8 cellular contexts compared by ENCODE assay signal in genomic region chr20:34705008-34705382, GRCh38. TPM values are rescaled to one million over a fixed set of nuclear protein-coding genes. Genes with fewer than 3 reads are reported as not detected.
DNase-seq lines count a peak whose midpoint lies in the region; ATAC-seq, FAIRE-seq and TF ChIP-seq lines count a peak whose summit lies in the region.

No MANE protein-coding gene starts in this region.

- in situ Hi-C loops in K562 (cut with MboI), result loop anchor here (10.0 kb wide), 2 partner anchors 170 to 390 kb away; no protein-coding TSS in a partner anchor

- H3K27me3 ChIP-seq in HUES48 (ENCODE audit: control insufficient read depth, insufficient read depth, low read length), result peaks cover 16% of the 10 kb centered on the region
- no peaks in the 10 kb centered on the region for H3K27me3 ChIP-seq in K562 (ENCODE audit: control insufficient read depth in 2 of 2, insufficient read depth in 2 of 2, low read length in 2 of 2)

- peak overlapping the region; percentile 94 for H3K4me3 ChIP-seq in HUES48 (ENCODE audit: low read depth, low read length)
- peak overlapping the region; percentile 92 for H3K4me3 ChIP-seq in K562
- peak overlapping the region; percentile 69 for H3K4me3 ChIP-seq in mesodermal cell (ENCODE audit: extremely low read depth, insufficient read depth, low read length, poor library complexity, severe bottlenecking)

- POLR2A ChIA-PET in K562 (lab: Yijun Ruan, JAX), result interaction anchor here (0.7 to 2.0 kb wide), 2 partner anchors 166 to 234 kb away, joined by 3 to 7 read pairs; no protein-coding TSS in a partner anchor

- WGBS in K562 (ENCODE audit: insufficient coverage, low coverage, missing lambda C conversion rate), result 26% methylated on average over 5 of the region's 5 CpGs
- 66 to 80% methylated on average over 3 to 4 of the region's 5 CpGs for WGBS in mesodermal cell (ENCODE audit: insufficient coverage in 2 of 2), 2 experiments

- CTCF ChIA-PET in K562 (lab: Yijun Ruan, JAX; ENCODE audit: low intra/inter-chr PET ratio), result interaction anchor here (0.9 kb wide), 1 partner anchor 167 kb away, joined by 4 read pairs; no protein-coding TSS in a partner anchor

- BruUV-seq in K562 (replicated peaks; lab: Mats Ljungman, UMichigan), result TSS peak; percentile 64

- H3K9me3 ChIP-seq in HUES48 (ENCODE audit: control insufficient read depth, insufficient read depth, low read length) (no peaks in the 10 kb centered on the region), K562 (replicated peaks; ENCODE audit: control insufficient read depth, insufficient read depth, low read depth, low read length) (no peaks in the 10 kb centered on the region), mesodermal cell (ENCODE audit: control insufficient read depth, low read length) (no peaks in the 10 kb centered on the region)

- H3K4me2 ChIP-seq in K562 (ENCODE audit: insufficient read depth, low read length), result peak overlapping the region; percentile 90

- H3K79me2 ChIP-seq in K562 (ENCODE audit: control insufficient read depth, insufficient read depth, low read length), result no peaks in the 10 kb centered on the region

- no peak for TF ChIP-seq RAD21 in K562 (CRISPR knock-in tag; conservative IDR thresholded peaks at IDR 0.05 in 1 of 2, IDR thresholded peaks at IDR 0.05 in 1 of 2)

- TF ChIP-seq POLR2A in K562 (conservative IDR thresholded peaks at IDR 0.05), result no peak

- no peaks in the 10 kb centered on the region for H3K9me1 ChIP-seq in K562 (ENCODE audit: control insufficient read depth, insufficient read depth, low read length)

- H3K27ac ChIP-seq in 22Rv1, result peak overlapping the region; percentile 87
- H3K27ac ChIP-seq in HUES48 (ENCODE audit: low read depth, low read length), result peak overlapping the region; percentile 97
- peak overlapping the region; percentile 92 for H3K27ac ChIP-seq in K562 (ENCODE audit: extremely low read depth, low read depth, low read length)
- H3K27ac ChIP-seq in mesodermal cell (ENCODE audit: low read depth, low read length, severe bottlenecking), result peak overlapping the region; percentile 100

- H3K4me1 ChIP-seq in HUES48 (ENCODE audit: control insufficient read depth, insufficient read depth, low read length) (peaks cover 8% of the 10 kb centered on the region), K562 (replicated peaks in 1 of 2; ENCODE audit: control insufficient read depth in 2 of 2, insufficient read depth in 2 of 2, low read length in 2 of 2) (peaks cover 16 to 34% of the 10 kb centered on the region in 2 experiments), mesodermal cell (ENCODE audit: control insufficient read depth, insufficient read depth, low read length, poor library complexity, severe bottlenecking) (peaks cover 23% of the 10 kb centered on the region)

- no peaks in the 10 kb centered on the region for H3K36me3 ChIP-seq in HUES48 (ENCODE audit: control insufficient read depth, insufficient read depth, low read length)
- H3K36me3 ChIP-seq in K562 (ENCODE audit: control insufficient read depth, insufficient read depth, low read length), result no peaks in the 10 kb centered on the region
- H3K36me3 ChIP-seq in mesodermal cell (ENCODE audit: control insufficient read depth, insufficient read depth, low read length), result no peaks in the 10 kb centered on the region

- H3K9ac ChIP-seq in HUES48 (ENCODE audit: low read depth, low read length) (no peak overlapping the region), K562 (ENCODE audit: insufficient read depth in 1 of 2, low read depth in 2 of 2, low read length in 2 of 2) (peak overlapping the region; percentile 60 to 87; a peak in 3 of 4 replicates)

- intact Hi-C loops in K562 (cut with micrococcal nuclease), result loop anchor here (5.0 kb wide), 1 partner anchor 513 kb away; no protein-coding TSS in a partner anchor

- no peak for FAIRE-seq in K562 (lab: Jason Lieb, UNC)

- no peaks in the 10 kb centered on the region for H4K20me1 ChIP-seq in K562 (replicated peaks; ENCODE audit: control insufficient read depth, insufficient read depth, low read length)

- ATAC-seq in K562, result no peak
- ATAC-seq in HG03175 (IDR thresholded peaks at IDR 0.05; ENCODE audit: unreplicated experiment), result no peak

- TF ChIP-seq CTCF in 22Rv1 (IDR thresholded peaks at IDR 0.05) (no peak), K562 (IDR thresholded peaks at IDR 0.05 in 2 of 3, conservative IDR thresholded peaks at IDR 0.05 in 1 of 3; ENCODE audit: insufficient read depth in 2 of 3, low read depth in 1 of 3, low read length in 3 of 3) (no peak)

- DNase-seq in K562 (ENCODE audit: extremely low read depth in 1 of 4, low spot score in 3 of 4) (no peak), putamen (ENCODE audit: low spot score) (no peak)
- no peak for DNase-seq in stimulated activated CD8-positive, alpha-beta memory T cell treated with anti-CD3 and anti-CD28 coated beads, Interleukin-4, amount 100 ng/mL, for 48 hours
- DNase-seq in stimulated activated CD4-positive, alpha-beta T cell treated with anti-CD3 and anti-CD28 coated beads, Interleukin-12 subunit alpha, Interleukin-12 subunit beta, amount 100 ng/mL, for 4 hours, result no peak

- TF ChIP-seq EP300 in K562 (IDR thresholded peaks at IDR 0.05; ENCODE audit: low read length), result no peak

- H2AFZ ChIP-seq in K562 (ENCODE audit: low read depth, low read length), result peak overlapping the region; percentile 87

TF ChIP-seq in K562, 482 proteins besides CTCF, POLR2A, EP300 and RAD21 (continues in another document):
- TF ChIP-seq, protein P1, sequence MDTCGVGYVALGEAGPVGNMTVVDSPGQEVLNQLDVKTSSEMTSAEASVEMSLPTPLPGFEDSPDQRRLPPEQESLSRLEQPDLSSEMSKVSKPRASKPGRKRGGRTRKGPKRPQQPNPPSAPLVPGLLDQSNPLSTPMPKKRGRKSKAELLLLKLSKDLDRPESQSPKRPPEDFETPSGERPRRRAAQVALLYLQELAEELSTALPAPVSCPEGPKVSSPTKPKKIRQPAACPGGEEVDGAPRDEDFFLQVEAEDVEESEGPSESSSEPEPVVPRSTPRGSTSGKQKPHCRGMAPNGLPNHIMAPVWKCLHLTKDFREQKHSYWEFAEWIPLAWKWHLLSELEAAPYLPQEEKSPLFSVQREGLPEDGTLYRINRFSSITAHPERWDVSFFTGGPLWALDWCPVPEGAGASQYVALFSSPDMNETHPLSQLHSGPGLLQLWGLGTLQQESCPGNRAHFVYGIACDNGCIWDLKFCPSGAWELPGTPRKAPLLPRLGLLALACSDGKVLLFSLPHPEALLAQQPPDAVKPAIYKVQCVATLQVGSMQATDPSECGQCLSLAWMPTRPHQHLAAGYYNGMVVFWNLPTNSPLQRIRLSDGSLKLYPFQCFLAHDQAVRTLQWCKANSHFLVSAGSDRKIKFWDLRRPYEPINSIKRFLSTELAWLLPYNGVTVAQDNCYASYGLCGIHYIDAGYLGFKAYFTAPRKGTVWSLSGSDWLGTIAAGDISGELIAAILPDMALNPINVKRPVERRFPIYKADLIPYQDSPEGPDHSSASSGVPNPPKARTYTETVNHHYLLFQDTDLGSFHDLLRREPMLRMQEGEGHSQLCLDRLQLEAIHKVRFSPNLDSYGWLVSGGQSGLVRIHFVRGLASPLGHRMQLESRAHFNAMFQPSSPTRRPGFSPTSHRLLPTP (IDR thresholded peaks at IDR 0.05; ENCODE audit: borderline replicate concordance, extremely low read depth, insufficient read length), result no peak

RNA-seq across cellular contexts. Expression of gene TP53INP2, which starts 0.9 kb away (rescaled TPM):
- total RNA-seq in K562 (2011; cell fraction: chromatin; rRNA removed; ENCODE audit: low replicate concordance), result 3.4 and 4.9 TPM in 2 replicates
- total RNA-seq in K562 (2011; cell fraction: nucleolus; rRNA removed), result 2.6 and 3.3 TPM in 2 replicates
- 5.6 and 10.4 TPM in 2 replicates for total RNA-seq in K562 (2011; cell fraction: nucleoplasm; rRNA removed)
- total RNA-seq in K562 (2014; rRNA removed) (0.94 and 1.3 TPM in 2 replicates), K562 (2014; rRNA removed; fragmentation: Illumina TruSeq; extraction: Trizol) (0.62 and 0.93 TPM in 2 replicates), K562 (2015; rRNA removed; fragmentation: Illumina TruSeq; extraction: Trizol) (0.43 and 0.64 TPM in 2 replicates), K562 (2021) (3.6 and 4.2 TPM in 2 replicates)
- polyA plus RNA-seq in K562 (2011; rRNA removed) (1.5 and 2.2 TPM in 2 replicates), K562 (2014; fragmentation: Illumina TruSeq; extraction: Trizol) (5.0 and 5.5 TPM in 2 replicates), K562 (2014; fragmentation: Nextera tagmentation; extraction: Ambion mirVana) (1 to 10 TPM; 1.0 to 1.1 TPM), K562 (2014; rRNA removed) (1.4 and 2.1 TPM in 2 replicates)
- 1.7 and 2.3 TPM in 2 replicates for polyA plus RNA-seq in K562 (2011; cell fraction: cytosol; rRNA removed)
- 4.1 and 6.3 TPM in 2 replicates for polyA plus RNA-seq in K562 (2011; cell fraction: nucleus; rRNA removed)
- polyA plus RNA-seq in K562 (2012), result 5.1 and 5.8 TPM in 2 replicates
- polyA minus RNA-seq in K562 (2011; rRNA and poly(A)+ RNA removed), result 1.4 TPM in 2 replicates
- 1.8 and 1.9 TPM in 2 replicates for polyA minus RNA-seq in K562 (2011; cell fraction: cytosol; rRNA and poly(A)+ RNA removed)
- polyA minus RNA-seq in K562 (2011; cell fraction: nucleus; rRNA and poly(A)+ RNA removed), result 1.1 and 1.5 TPM in 2 replicates
- 36.2 TPM for polyA plus RNA-seq in mesodermal cell (2013, experiment 1 of 2)
- 31.7 TPM for polyA plus RNA-seq in mesodermal cell (2013, experiment 2 of 2)

RNA-seq across cellular contexts. Expression of gene PIGU, which starts 28.1 kb away (rescaled TPM):
- total RNA-seq in K562 (2011; cell fraction: chromatin; rRNA removed; ENCODE audit: low replicate concordance), result 104 and 126 TPM in 2 replicates
- total RNA-seq in K562 (2011; cell fraction: nucleolus; rRNA removed), result 77.5 and 77.6 TPM in 2 replicates
- 79.1 and 90.9 TPM in 2 replicates for total RNA-seq in K562 (2011; cell fraction: nucleoplasm; rRNA removed)
- 14.9 and 19.9 TPM in 2 replicates for total RNA-seq in K562 (2014; rRNA removed)
- 28.1 and 32.0 TPM in 2 replicates for total RNA-seq in K562 (2014; rRNA removed; fragmentation: Illumina TruSeq; extraction: Trizol)
- total RNA-seq in K562 (2015; rRNA removed; fragmentation: Illumina TruSeq; extraction: Trizol), result 32.1 and 32.4 TPM in 2 replicates
- total RNA-seq in K562 (2021), result 25.0 and 26.0 TPM in 2 replicates
- 92.0 and 100 TPM in 2 replicates for polyA plus RNA-seq in K562 (2011; rRNA removed)
- polyA plus RNA-seq in K562 (2011; cell fraction: cytosol; rRNA removed), result 78.9 and 136 TPM in 2 replicates
- polyA plus RNA-seq in K562 (2011; cell fraction: nucleus; rRNA removed), result 39.0 and 68.4 TPM in 2 replicates
- polyA plus RNA-seq in K562 (2012), result 29.3 and 31.6 TPM in 2 replicates
- polyA plus RNA-seq in K562 (2014; fragmentation: Illumina TruSeq; extraction: Trizol), result 50.5 and 63.3 TPM in 2 replicates
- polyA plus RNA-seq in K562 (2014; fragmentation: Nextera tagmentation; extraction: Ambion mirVana), result 10 to 100 TPM in 1 of 2 experiments, 1 to 10 TPM in 1; 6.5 to 14.2 TPM
- 28.9 and 37.2 TPM in 2 replicates for polyA plus RNA-seq in K562 (2014; rRNA removed)
- polyA minus RNA-seq in K562 (2011; rRNA and poly(A)+ RNA removed), result 77.8 and 84.0 TPM in 2 replicates
- 28.4 and 29.1 TPM in 2 replicates for polyA minus RNA-seq in K562 (2011; cell fraction: cytosol; rRNA and poly(A)+ RNA removed)
- 10.9 and 24.0 TPM in 2 replicates for polyA minus RNA-seq in K562 (2011; cell fraction: nucleus; rRNA and poly(A)+ RNA removed)
- 37.7 TPM for polyA plus RNA-seq in mesodermal cell (2013, experiment 1 of 2)
- polyA plus RNA-seq in mesodermal cell (2013, experiment 2 of 2), result 31.1 TPM
